ENCODE assay signal across 27 cellular contexts in the genomic region with DNA sequence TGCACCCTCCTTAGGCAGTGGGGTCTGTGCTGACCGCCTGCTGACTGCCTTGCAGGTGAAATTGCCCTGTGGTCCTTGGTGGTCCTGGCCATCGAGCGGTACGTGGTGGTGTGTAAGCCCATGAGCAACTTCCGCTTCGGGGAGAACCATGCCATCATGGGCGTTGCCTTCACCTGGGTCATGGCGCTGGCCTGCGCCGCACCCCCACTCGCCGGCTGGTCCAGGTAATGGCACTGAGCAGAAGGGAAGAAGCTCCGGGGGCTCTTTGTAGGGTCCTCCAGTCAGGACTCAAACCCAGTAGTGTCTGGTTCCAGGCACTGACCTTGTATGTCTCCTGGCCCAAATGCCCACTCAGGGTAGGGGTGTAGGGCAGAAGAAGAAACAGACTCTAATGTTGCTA. TPM values are rescaled to one million over a fixed set of nuclear protein-coding genes. Genes with fewer than 3 reads are reported as not detected.
"Had no signal": no experiment of that assay in that cellular context is flagged by ENCODE, and none has a peak within 500 bp of the region (broad histone marks: within the 10 kb centered on the region; RNA-seq: fewer than 3 reads in every experiment).

No MANE protein-coding gene starts in this region.

- ATAC-seq: activated CD4-positive, alpha-beta T cell treated with anti-CD3 and anti-CD28 coated beads for 36 hours; activated T-cell treated with anti-CD3 and anti-CD28 coated beads, Interleukin-2, amount 50 U/mL, for 72 hours; foreskin keratinocyte; left lung; stimulated activated naive B cell treated with anti-CD40 and anti-IgM and Interleukin-4, amounts not matched to agents 10 μg/mL and 1 μg/mL and 100 μg/mL, for 72 hours; upper lobe of right lung had no signal

- H3K4me2 ChIP-seq: smooth muscle cell had no signal

- H3K36me3 Mint-ChIP-seq: activated naive CD8-positive, alpha-beta T cell treated with anti-CD3 and anti-CD28 coated beads, Interleukin-2, amount 10 ng/mL, durations not matched to agents 7 days and 5 days; stimulated activated naive B cell treated with anti-CD40 and anti-IgM and Interleukin-4, amounts not matched to agents 10 μg/mL and 1 μg/mL and 100 μg/mL, for 72 hours had no signal

- H3K4me1 Mint-ChIP-seq: activated CD4-positive, alpha-beta T cell treated with anti-CD3 and anti-CD28 coated beads for 36 hours; activated naive CD8-positive, alpha-beta T cell treated with anti-CD3 and anti-CD28 coated beads, Interleukin-2, amount 10 ng/mL, durations not matched to agents 7 days and 5 days had no signal

- H3K9me3 Mint-ChIP-seq: activated B cell treated with CpG ODN at 0.5 μM for 24 hours; activated naive CD4-positive, alpha-beta T cell treated with anti-CD3 and anti-CD28 coated beads for 36 hours; activated naive CD8-positive, alpha-beta T cell treated with anti-CD3 and anti-CD28 coated beads, Interleukin-2, amount 10 ng/mL, durations not matched to agents 7 days and 5 days; activated T-cell treated with anti-CD3 and anti-CD28 coated beads, Interleukin-2, amount 50 U/mL, for 72 hours; nephron progenitor cell; stimulated activated naive B cell treated with anti-CD40 and anti-IgM and Interleukin-4, amounts not matched to agents 10 μg/mL and 1 μg/mL and 100 μg/mL, for 72 hours; T-helper 1 cell treated with Interleukin-12 subunit alpha and Interleukin-12 subunit beta and Interleukin-4 antibody, amounts not matched to agents 30 μg/mL and 1 μg/mL, for 36 hours had no signal

- H3K36me3 ChIP-seq: left lung, sigmoid colon, upper lobe of right lung had no signal

- H3K27ac Mint-ChIP-seq: activated B cell treated with CpG ODN at 0.5 μM for 24 hours; activated CD4-positive, alpha-beta T cell treated with anti-CD3 and anti-CD28 coated beads for 36 hours; activated naive CD4-positive, alpha-beta T cell treated with anti-CD3 and anti-CD28 coated beads for 36 hours; activated naive CD8-positive, alpha-beta T cell treated with anti-CD3 and anti-CD28 coated beads, Interleukin-2, amount 10 ng/mL, durations not matched to agents 7 days and 5 days; activated T-cell treated with anti-CD3 and anti-CD28 coated beads, Interleukin-2, amount 50 U/mL, for 72 hours; nephron progenitor cell; T-helper 1 cell treated with Interleukin-12 subunit alpha and Interleukin-12 subunit beta and Interleukin-4 antibody, amounts not matched to agents 30 μg/mL and 1 μg/mL, for 36 hours had no signal

- H3K4me3 Mint-ChIP-seq: activated B cell treated with CpG ODN at 0.5 μM for 24 hours; activated CD4-positive, alpha-beta T cell treated with anti-CD3 and anti-CD28 coated beads for 36 hours; activated naive CD4-positive, alpha-beta T cell treated with anti-CD3 and anti-CD28 coated beads for 36 hours; activated naive CD8-positive, alpha-beta T cell treated with anti-CD3 and anti-CD28 coated beads, Interleukin-2, amount 10 ng/mL, durations not matched to agents 7 days and 5 days; activated T-cell treated with anti-CD3 and anti-CD28 coated beads, Interleukin-2, amount 50 U/mL, for 72 hours; nephron progenitor cell; stimulated activated naive B cell treated with anti-CD40 and anti-IgM and Interleukin-4, amounts not matched to agents 10 μg/mL and 1 μg/mL and 100 μg/mL, for 72 hours; T-helper 1 cell treated with Interleukin-12 subunit alpha and Interleukin-12 subunit beta and Interleukin-4 antibody, amounts not matched to agents 30 μg/mL and 1 μg/mL, for 36 hours had no signal

- H3K27ac ChIP-seq: foreskin keratinocyte, left lung, sigmoid colon, upper lobe of right lung had no signal

- H3K27me3 Mint-ChIP-seq: activated B cell treated with CpG ODN at 0.5 μM for 24 hours; activated CD4-positive, alpha-beta T cell treated with anti-CD3 and anti-CD28 coated beads for 36 hours had no signal

- H3K4me1 ChIP-seq: foreskin keratinocyte, sigmoid colon, upper lobe of right lung had no signal

- DNase-seq: activated B cell treated with CpG ODN at 0.5 μM for 24 hours; activated CD4-positive, alpha-beta T cell treated with anti-CD3 and anti-CD28 coated beads for 36 hours; activated CD4-positive, alpha-beta T cell treated with anti-CD3 and anti-CD28 coated beads, Interleukin-2, amount 50 U/mL, for 48 hours; activated effector memory CD4-positive, alpha-beta T cell treated with Interleukin-2 at 50 U/mL for 16 hours; activated naive CD4-positive, alpha-beta T cell treated with anti-CD3 and anti-CD28 coated beads for 36 hours; activated naive CD8-positive, alpha-beta T cell treated with anti-CD3 and anti-CD28 coated beads, Interleukin-2, amount 10 ng/mL, durations not matched to agents 7 days and 5 days; activated T-cell treated with anti-CD3 and anti-CD28 coated beads, Interleukin-2, amount 50 U/mL, for 72 hours; amygdala; cerebellar nuclear complex; cortex of kidney; effector CD4-positive, alpha-beta T cell; mammary epithelial cell; nephron progenitor cell; occipital lobe; sigmoid colon; stimulated activated CD4-positive, alpha-beta T cell treated with anti-CD3 and anti-CD28 coated beads, Interleukin-15, amount 100 ng/mL, for 24 hours; stimulated activated naive B cell treated with anti-CD40 and anti-IgM and Interleukin-4, amounts not matched to agents 10 μg/mL and 1 μg/mL and 100 μg/mL, for 72 hours; upper lobe of right lung had no signal

- H3K4me3 ChIP-seq: left lung, sigmoid colon, smooth muscle cell, upper lobe of right lung had no signal

- H3K27me3 ChIP-seq: foreskin keratinocyte, left lung, sigmoid colon, upper lobe of right lung had no signal

- H3K9me3 ChIP-seq: left lung, sigmoid colon, upper lobe of right lung had no signal

RNA-seq across cellular contexts. Expression of a gene that starts 2.4 kb away (rescaled TPM):
- total RNA-seq: activated B cell treated with CpG ODN at 0.5 μM for 24 hours; activated CD4-positive, alpha-beta T cell treated with anti-CD3 and anti-CD28 coated beads for 36 hours; activated CD8-positive, alpha-beta memory T cell treated with anti-CD3 and anti-CD28 coated beads for 36 hours; activated naive CD4-positive, alpha-beta T cell treated with anti-CD3 and anti-CD28 coated beads for 36 hours; activated naive CD8-positive, alpha-beta T cell treated with anti-CD3 and anti-CD28 coated beads, Interleukin-2, amount 10 ng/mL, durations not matched to agents 7 days and 5 days; activated T-cell treated with anti-CD3 and anti-CD28 coated beads, Interleukin-2, amount 50 U/mL, for 72 hours; foreskin keratinocyte; glomerular endothelial cell; left lung; mammary epithelial cell; myocyte; occipital lobe; posterior vena cava; sigmoid colon; upper lobe of right lung had no signal
- polyA plus RNA-seq: esophagus, foreskin keratinocyte, mammary epithelial cell, sigmoid colon, smooth muscle cell had no signal

RNA-seq across cellular contexts. Expression of a gene that starts 12.2 kb away (rescaled TPM):
- total RNA-seq: activated B cell treated with CpG ODN at 0.5 μM for 24 hours; activated CD4-positive, alpha-beta T cell treated with anti-CD3 and anti-CD28 coated beads for 36 hours; activated CD8-positive, alpha-beta memory T cell treated with anti-CD3 and anti-CD28 coated beads for 36 hours; activated naive CD4-positive, alpha-beta T cell treated with anti-CD3 and anti-CD28 coated beads for 36 hours; activated naive CD8-positive, alpha-beta T cell treated with anti-CD3 and anti-CD28 coated beads, Interleukin-2, amount 10 ng/mL, durations not matched to agents 7 days and 5 days; activated T-cell treated with anti-CD3 and anti-CD28 coated beads, Interleukin-2, amount 50 U/mL, for 72 hours; foreskin keratinocyte; glomerular endothelial cell; left lung; mammary epithelial cell; myocyte; occipital lobe; posterior vena cava; sigmoid colon; smooth muscle cell; upper lobe of right lung had no signal
- polyA plus RNA-seq: esophagus, foreskin keratinocyte, mammary epithelial cell, sigmoid colon, smooth muscle cell had no signal
